In genomic region chr3:182323898-182324297, GRCh38 we compare ENCODE assay signal across 13 cellular contexts.
"Had no signal": no experiment of that assay in that cellular context is flagged by ENCODE, and none has a peak within 500 bp of the region (broad histone marks: within the 10 kb centered on the region; RNA-seq: fewer than 3 reads in every experiment).

No MANE protein-coding gene starts in this region.

- FAIRE-seq: pancreas, urothelium cell line had no signal

- H3K4me1 ChIP-seq: gastroesophageal sphincter, pancreas had no signal

- DNase-seq: activated CD4-positive, alpha-beta T cell treated with anti-CD3 and anti-CD28 coated beads, Interleukin-2, amount 50 U/mL, for 1 hour; activated CD4-positive, CD25-positive, alpha-beta regulatory T cell; activated CD8-positive, alpha-beta memory T cell treated with anti-CD3 and anti-CD28 coated beads for 24 hours; activated naive CD4-positive, alpha-beta T cell; activated naive CD8-positive, alpha-beta T cell treated with anti-CD3 and anti-CD28 coated beads, Interleukin-2, amount 10 ng/mL, durations not matched to agents 7 days and 5 days; erythroblast; naive B cell; pancreas; retina had no signal

- H3K4me3 Mint-ChIP-seq: activated naive CD8-positive, alpha-beta T cell treated with anti-CD3 and anti-CD28 coated beads, Interleukin-2, amount 10 ng/mL, durations not matched to agents 7 days and 5 days; naive B cell; stimulated activated effector memory CD8-positive, alpha-beta T cell treated with anti-CD3 and anti-CD28 coated beads, Interleukin-12 subunit alpha, Interleukin-12 subunit beta, amount 100 ng/mL, for 72 hours; T-helper 2 cell treated with Interferon-gamma antibody and Interleukin-4, amounts not matched to agents 5 μg/mL and 100 μg/mL, for 36 hours had no signal

- H3K27me3 Mint-ChIP-seq: activated naive CD8-positive, alpha-beta T cell treated with anti-CD3 and anti-CD28 coated beads, Interleukin-2, amount 10 ng/mL, durations not matched to agents 7 days and 5 days had no signal

- H3K9me3 ChIP-seq: pancreas had no signal

- H3K36me3 Mint-ChIP-seq: activated naive CD8-positive, alpha-beta T cell treated with anti-CD3 and anti-CD28 coated beads, Interleukin-2, amount 10 ng/mL, durations not matched to agents 7 days and 5 days; naive B cell; stimulated activated effector memory CD8-positive, alpha-beta T cell treated with anti-CD3 and anti-CD28 coated beads, Interleukin-12 subunit alpha, Interleukin-12 subunit beta, amount 100 ng/mL, for 72 hours had no signal

- H3K36me3 ChIP-seq: gastroesophageal sphincter, pancreas had no signal

- H3K27ac ChIP-seq: gastroesophageal sphincter, pancreas had no signal

- H3K4me1 Mint-ChIP-seq: activated naive CD8-positive, alpha-beta T cell treated with anti-CD3 and anti-CD28 coated beads, Interleukin-2, amount 10 ng/mL, durations not matched to agents 7 days and 5 days; naive B cell; stimulated activated effector memory CD8-positive, alpha-beta T cell treated with anti-CD3 and anti-CD28 coated beads, Interleukin-12 subunit alpha, Interleukin-12 subunit beta, amount 100 ng/mL, for 72 hours had no signal

- H3K27me3 ChIP-seq: gastroesophageal sphincter, pancreas had no signal

- H3K4me3 ChIP-seq: gastroesophageal sphincter, pancreas had no signal

- H3K27ac Mint-ChIP-seq: activated naive CD8-positive, alpha-beta T cell treated with anti-CD3 and anti-CD28 coated beads, Interleukin-2, amount 10 ng/mL, durations not matched to agents 7 days and 5 days; naive B cell; stimulated activated effector memory CD8-positive, alpha-beta T cell treated with anti-CD3 and anti-CD28 coated beads, Interleukin-12 subunit alpha, Interleukin-12 subunit beta, amount 100 ng/mL, for 72 hours; T-helper 2 cell treated with Interferon-gamma antibody and Interleukin-4, amounts not matched to agents 5 μg/mL and 100 μg/mL, for 36 hours had no signal
